Comparison of ENCODE assay signal across 9 cellular contexts in genomic region chr1:160206421-160207117, GRCh38. TPM values are rescaled to one million over a fixed set of nuclear protein-coding genes. Genes with fewer than 3 reads are reported as not detected.
DNase-seq lines count a peak whose midpoint lies in the region; ATAC-seq and TF ChIP-seq lines count a peak whose summit lies in the region.
"Had no signal": no experiment of that assay in that cellular context is flagged by ENCODE, and none has a peak within 500 bp of the region (broad histone marks: within the 10 kb centered on the region; RNA-seq: fewer than 3 reads in every experiment).

No MANE protein-coding gene starts in this region.

- no peak for ATAC-seq in activated T-cell treated with anti-CD3 and anti-CD28 coated beads, Interleukin-2, amount 50 U/mL, for 4 hours
- ATAC-seq in GM18867 (IDR thresholded peaks at IDR 0.05; ENCODE audit: unreplicated experiment) (no peak), HG02571 (IDR thresholded peaks at IDR 0.05; ENCODE audit: unreplicated experiment) (no peak)

- peak overlapping the region; percentile 98 for H3K9ac ChIP-seq in OCI-LY3 (ENCODE audit: low read length)
- peak overlapping the region; percentile 9 to 87 for H3K9ac ChIP-seq in mucosa of rectum (ENCODE audit: low read depth in 1 of 2, low read length in 2 of 2)

- no peak overlapping the region for H2AFZ ChIP-seq in OCI-LY3 (ENCODE audit: low read depth, low read length)

- H3K27me3 Mint-ChIP-seq in activated T-cell treated with anti-CD3 and anti-CD28 coated beads, Interleukin-2, amount 50 U/mL, for 4 hours (ENCODE audit: low read depth), result no peaks in the 10 kb centered on the region

- TF ChIP-seq CTCF in OCI-LY3 (IDR thresholded peaks at IDR 0.05; ENCODE audit: low read depth, low read length) (no peak), coronary artery (IDR thresholded peaks at IDR 0.05) (no peak)

- H3K9me3 ChIP-seq in OCI-LY3 (ENCODE audit: insufficient read depth, low read length), result no peaks in the 10 kb centered on the region
- no peaks in the 10 kb centered on the region for H3K9me3 ChIP-seq in mucosa of rectum (ENCODE audit: control insufficient read depth in 2 of 2, low read length in 2 of 2)

- peak overlapping the region; percentile 87 for H3K4me3 Mint-ChIP-seq in activated T-cell treated with anti-CD3 and anti-CD28 coated beads, Interleukin-2, amount 50 U/mL, for 4 hours

- peak overlapping the region; percentile 96 for H3K27ac ChIP-seq in OCI-LY3 (ENCODE audit: low read length)
- peak overlapping the region; percentile 97 to 99 for H3K27ac ChIP-seq in coronary artery
- H3K27ac ChIP-seq in mucosa of rectum (ENCODE audit: low read depth in 2 of 2, low read length in 2 of 2), result peak overlapping the region; percentile 26 to 88

- no peaks in the 10 kb centered on the region for H3K9me3 Mint-ChIP-seq in activated T-cell treated with anti-CD3 and anti-CD28 coated beads, Interleukin-2, amount 50 U/mL, for 4 hours

- H3K36me3 Mint-ChIP-seq in activated T-cell treated with anti-CD3 and anti-CD28 coated beads, Interleukin-2, amount 50 U/mL, for 4 hours (ENCODE audit: insufficient read depth), result peaks cover 17% of the 10 kb centered on the region

- peak overlapping the region; percentile 89 for H3K4me3 ChIP-seq in OCI-LY3 (ENCODE audit: low read length)
- peak overlapping the region; percentile 98 for H3K4me3 ChIP-seq in coronary artery
- peak overlapping the region; percentile 86 to 93 for H3K4me3 ChIP-seq in mucosa of rectum (ENCODE audit: low read length in 2 of 2)

- peaks cover 64% of the 10 kb centered on the region for H3K79me2 ChIP-seq in OCI-LY3 (ENCODE audit: low read length)

- H3K4me1 Mint-ChIP-seq in activated T-cell treated with anti-CD3 and anti-CD28 coated beads, Interleukin-2, amount 50 U/mL, for 4 hours (ENCODE audit: low read depth), result peaks cover 43% of the 10 kb centered on the region

- H3K36me3 ChIP-seq in OCI-LY3 (replicated peaks; ENCODE audit: low read depth, low read length), result peaks cover 52% of the 10 kb centered on the region
- H3K36me3 ChIP-seq in mucosa of rectum (ENCODE audit: control insufficient read depth in 2 of 2, insufficient read depth in 2 of 2, low read length in 2 of 2), result peaks cover 6 to 14% of the 10 kb centered on the region in 2 donors

- H3K4me1 ChIP-seq in OCI-LY3 (ENCODE audit: low read length) (peaks cover 58% of the 10 kb centered on the region), mucosa of rectum (ENCODE audit: control insufficient read depth in 2 of 2, insufficient read depth in 2 of 2, low read length in 2 of 2) (peaks cover 15 to 19% of the 10 kb centered on the region in 2 donors)

- H4K20me1 ChIP-seq in OCI-LY3 (ENCODE audit: insufficient read depth, low read length), result peaks cover 55% of the 10 kb centered on the region

- no peak for DNase-seq in activated T-cell treated with anti-CD3 and anti-CD28 coated beads, Interleukin-2, amount 50 U/mL, for 4 hours
- DNase-seq in activated T-cell treated with anti-CD3 and anti-CD28 coated beads for 4 hours (no peak), coronary artery (ENCODE audit: low spot score) (no peak), NCI-H2029 treated with DMSO at 0.1 percent for 48 hours (lab: John Stamatoyannopoulos, UW) (no peak)

- H3K27me3 ChIP-seq in OCI-LY3 (ENCODE audit: low read depth, low read length) (no peaks in the 10 kb centered on the region), mucosa of rectum (ENCODE audit: control insufficient read depth in 2 of 2, insufficient read depth in 2 of 2, low read length in 2 of 2) (no peaks in the 10 kb centered on the region)

- H3K4me2 ChIP-seq in OCI-LY3 (ENCODE audit: low read length), result peak overlapping the region; percentile 99

RNA-seq across cellular contexts. Expression of gene PEA15, which starts 1.4 kb away (rescaled TPM):
- 10 to 100 TPM; 83.2 to 99.6 (median 83.7) TPM for total RNA-seq in activated T-cell treated with anti-CD3 and anti-CD28 coated beads, Interleukin-2, amount 50 U/mL, for 4 hours

RNA-seq across cellular contexts. Expression of gene CASQ1, which starts 16.2 kb away (rescaled TPM):
- not detected for total RNA-seq in activated T-cell treated with anti-CD3 and anti-CD28 coated beads, Interleukin-2, amount 50 U/mL, for 4 hours
- total RNA-seq: lung microvascular endothelial cell had no signal

RNA-seq across cellular contexts. Expression of gene ATP1A4, which starts 55.2 kb away (rescaled TPM):
- total RNA-seq in activated T-cell treated with anti-CD3 and anti-CD28 coated beads, Interleukin-2, amount 50 U/mL, for 4 hours, result not detected
- total RNA-seq: lung microvascular endothelial cell had no signal

RNA-seq across cellular contexts. Expression of gene DCAF8, which starts 55.8 kb away (rescaled TPM):
- total RNA-seq in activated T-cell treated with anti-CD3 and anti-CD28 coated beads, Interleukin-2, amount 50 U/mL, for 4 hours, result 10 to 100 TPM; 64.4 to 68.4 (median 65.0) TPM
